Comparison of ENCODE assay signal across 26 cellular contexts in genomic region chr5:135667662-135668061, GRCh38.
DNase-seq lines count a peak whose midpoint lies in the region; ATAC-seq and TF ChIP-seq lines count a peak whose summit lies in the region.
"Had no signal": no experiment of that assay in that cellular context is flagged by ENCODE, and none has a peak within 500 bp of the region (broad histone marks: within the 10 kb centered on the region; RNA-seq: fewer than 3 reads in every experiment).

No MANE protein-coding gene starts in this region.

- H2AFZ ChIP-seq in mammary epithelial cell (ENCODE audit: low read depth, low read length), result peak overlapping the region; percentile 29

- no peak overlapping the region for H3K4me3 Mint-ChIP-seq in endodermal cell
- H3K4me3 Mint-ChIP-seq: activated CD8-positive, alpha-beta memory T cell treated with anti-CD3 and anti-CD28 coated beads, Interleukin-2, amount 10 ng/mL, durations not matched to agents 7 days and 5 days; nephron progenitor cell; T-cell had no signal

- no peak overlapping the region for H3K9ac ChIP-seq in mammary epithelial cell (ENCODE audit: insufficient read depth, low read length)
- no peak overlapping the region for H3K9ac ChIP-seq in endodermal cell (ENCODE audit: extremely low read depth, low read length, poor library complexity, severe bottlenecking)

- WGBS in mammary epithelial cell (ENCODE audit: low coverage, missing lambda C conversion rate), result 39% methylated on average over 2 of the region's 2 CpGs
- 82% methylated on average over 2 of the region's 2 CpGs; no CpG with 5 or more reads in 1 of the 2 experiments for WGBS in endodermal cell (ENCODE audit: insufficient coverage in 1 of 2, insufficient read length in 1 of 2), 2 experiments

- H3K9me3 Mint-ChIP-seq in endodermal cell, result no peaks in the 10 kb centered on the region
- H3K9me3 Mint-ChIP-seq: nephron progenitor cell had no signal

- TF ChIP-seq CTCF in mammary epithelial cell (conservative IDR thresholded peaks at IDR 0.05 in 1 of 2, IDR thresholded peaks at IDR 0.05 in 1 of 2; ENCODE audit: extremely low read depth in 1 of 2, insufficient read depth in 1 of 2, low read depth in 1 of 2, low read length in 2 of 2) (no peak), left lung (IDR thresholded peaks at IDR 0.05) (no peak), endodermal cell (conservative IDR thresholded peaks at IDR 0.05) (no peak)

- H3K4me3 ChIP-seq in mammary epithelial cell (replicated peaks in 1 of 3; ENCODE audit: insufficient read depth in 1 of 3, low read depth in 2 of 3, low read length in 3 of 3) (no peak overlapping the region), left lung (no peak overlapping the region), endodermal cell (ENCODE audit: low read length) (no peak overlapping the region)
- H3K4me3 ChIP-seq: gastrocnemius medialis, MG63, skin epidermis, stomach, uterus had no signal

- H3K27me3 Mint-ChIP-seq in endodermal cell (ENCODE audit: insufficient read depth), result peaks cover 5% of the 10 kb centered on the region

- no peaks in the 10 kb centered on the region for H3K36me3 ChIP-seq in mammary epithelial cell (ENCODE audit: insufficient read depth, low read length)
- H3K36me3 ChIP-seq in left lung, result no peaks in the 10 kb centered on the region
- no peaks in the 10 kb centered on the region for H3K36me3 ChIP-seq in endodermal cell (ENCODE audit: control insufficient read depth, insufficient read depth, low read length)
- H3K36me3 ChIP-seq: gastrocnemius medialis, MG63, stomach, uterus had no signal

- no peak overlapping the region for H3K4me2 ChIP-seq in mammary epithelial cell (ENCODE audit: insufficient read depth, low read depth, low read length)

- no TSS peak for BruUV-seq in mammary epithelial cell (replicated peaks; lab: Mats Ljungman, UMichigan)

- CTCF ChIA-PET in mammary epithelial cell (lab: Charles Lee; ENCODE audit: low non-redundant PET), result no interaction called here

- H3K27ac ChIP-seq in mammary epithelial cell (ENCODE audit: insufficient read depth, low read depth, low read length) (no peak overlapping the region), left lung (no peak overlapping the region), endodermal cell (ENCODE audit: low read depth, low read length) (no peak overlapping the region)
- H3K27ac ChIP-seq: gastrocnemius medialis, stomach, uterus had no signal

- no peaks in the 10 kb centered on the region for H3K36me3 Mint-ChIP-seq in endodermal cell (ENCODE audit: low read depth)
- H3K36me3 Mint-ChIP-seq: activated CD8-positive, alpha-beta memory T cell treated with anti-CD3 and anti-CD28 coated beads, Interleukin-2, amount 10 ng/mL, durations not matched to agents 7 days and 5 days; T-cell had no signal

- H3K4me1 Mint-ChIP-seq in endodermal cell, result peaks cover under 1% of the 10 kb centered on the region
- H3K4me1 Mint-ChIP-seq: T-cell had no signal

- in situ Hi-C loops in mammary epithelial cell (cut with MboI; ENCODE audit: low sequenced_read_pairs in 2 of 2), result no loop called here

- no peaks in the 10 kb centered on the region for H4K20me1 ChIP-seq in mammary epithelial cell (ENCODE audit: insufficient read depth, low read length)

- dilution Hi-C loops in mammary epithelial cell (cut with HindIII; ENCODE audit: low sequenced_read_pairs), result no loop called here

- no peak overlapping the region for H3K27ac Mint-ChIP-seq in endodermal cell
- H3K27ac Mint-ChIP-seq: activated CD8-positive, alpha-beta memory T cell treated with anti-CD3 and anti-CD28 coated beads, Interleukin-2, amount 10 ng/mL, durations not matched to agents 7 days and 5 days; nephron progenitor cell; T-cell had no signal

- intact Hi-C loops in mammary epithelial cell (cut with micrococcal nuclease) (no loop called here), left lung (cut with DNase I) (no loop called here)

- H3K4me1 ChIP-seq in mammary epithelial cell (ENCODE audit: insufficient read depth, low read length) (peaks cover 30% of the 10 kb centered on the region), left lung (no peaks in the 10 kb centered on the region), endodermal cell (ENCODE audit: control insufficient read depth, insufficient read depth, low read length) (no peaks in the 10 kb centered on the region)
- H3K4me1 ChIP-seq: gastrocnemius medialis, stomach, uterus had no signal

- H3K27me3 ChIP-seq in mammary epithelial cell (ENCODE audit: insufficient read depth, low read length), result no peaks in the 10 kb centered on the region
- H3K27me3 ChIP-seq in left lung, result no peaks in the 10 kb centered on the region
- H3K27me3 ChIP-seq in endodermal cell (ENCODE audit: control insufficient read depth, insufficient read depth, low read length, poor library complexity, severe bottlenecking), result no peaks in the 10 kb centered on the region
- H3K27me3 ChIP-seq: gastrocnemius medialis, stomach, uterus had no signal

- H3K9me3 ChIP-seq in mammary epithelial cell (replicated peaks; ENCODE audit: insufficient read depth, low read length) (no peaks in the 10 kb centered on the region), left lung (no peaks in the 10 kb centered on the region), endodermal cell (ENCODE audit: control insufficient read depth, low read length) (no peaks in the 10 kb centered on the region)
- H3K9me3 ChIP-seq: gastrocnemius medialis, MG63, stomach, uterus had no signal

- DNase-seq in NCI-H146 (lab: John Stamatoyannopoulos, UW), result peak; percentile 25
- no peak for DNase-seq in NCI-H146 treated with DMSO at 0.1 percent for 48 hours (lab: John Stamatoyannopoulos, UW; ENCODE audit: unreplicated experiment)
- peak; percentile 22 for DNase-seq in HT-29 (ENCODE audit: low spot score)
- DNase-seq in mammary epithelial cell, result peak; percentile 62
- DNase-seq in left lung, result no peak
- no peak for DNase-seq in endodermal cell
- DNase-seq in stimulated activated CD4-positive, alpha-beta T cell treated with anti-CD3 and anti-CD28 coated beads, Interleukin-2, amount 100 ng/mL, for 48 hours, result no peak
- DNase-seq: 8988T; activated CD4-positive, alpha-beta T cell treated with anti-CD3 and anti-CD28 coated beads, Interleukin-2, amount 50 U/mL, for 4 hours; activated CD8-positive, alpha-beta memory T cell treated with anti-CD3 and anti-CD28 coated beads, Interleukin-2, amount 10 ng/mL, durations not matched to agents 7 days and 5 days; activated naive CD4-positive, alpha-beta T cell; activated T-cell treated with anti-CD3 and anti-CD28 coated beads, Interleukin-2, amount 50 U/mL, for 48 hours; gastrocnemius medialis; KBM-7; MG63; NCI-H1417; NCI-H2081; NCI-H2227 treated with DMSO at 0.1 percent for 48 hours; NCI-H774; nephron progenitor cell; RPMI8226; stomach; T-cell; uterus had no signal

- ATAC-seq in left lung (peak; percentile 46), HG03565 (IDR thresholded peaks at IDR 0.05; ENCODE audit: unreplicated experiment) (no peak)
- ATAC-seq: activated CD8-positive, alpha-beta memory T cell treated with anti-CD3 and anti-CD28 coated beads, Interleukin-2, amount 10 ng/mL, durations not matched to agents 7 days and 5 days; T-cell had no signal

- H3K79me2 ChIP-seq in mammary epithelial cell (ENCODE audit: insufficient read depth, low read length), result no peaks in the 10 kb centered on the region

Comparison
In these comparisons a context has a peak if more than half of its experiments do, and no peak if none do; other contexts are left out.
1. DNase-seq: peak in NCI-H146 (single experiment), HT-29 (single experiment) and mammary epithelial cell (single experiment); none in NCI-H146 treated with DMSO at 0.1 percent for 48 hours (single experiment), left lung (0 of 2), endodermal cell (single experiment) and stimulated activated CD4-positive, alpha-beta T cell treated with anti-CD3 and anti-CD28 coated beads, Interleukin-2, amount 100 ng/mL, for 48 hours (0 of 2).